ENCODE assay signal across 15 cellular contexts in the genomic region with DNA sequence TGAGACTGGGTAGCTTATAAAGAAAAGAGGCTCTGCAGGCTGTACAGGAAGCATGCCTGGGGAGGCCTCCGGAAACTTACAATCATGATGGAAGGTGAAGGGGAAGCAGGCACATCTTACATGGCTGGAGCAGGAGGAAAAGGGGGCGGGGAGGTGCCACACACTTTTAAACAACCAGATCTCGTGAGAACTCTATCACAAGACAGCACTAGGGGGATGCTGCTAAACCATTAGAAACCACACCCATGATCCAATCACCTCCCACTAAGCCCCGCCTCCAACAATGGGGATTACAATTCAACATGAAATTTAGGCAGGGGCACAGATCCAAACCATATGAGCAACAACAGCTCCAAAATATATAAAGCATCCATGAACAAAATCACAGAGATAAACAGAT.
"Had no signal": no experiment of that assay in that cellular context is flagged by ENCODE, and none has a peak within 500 bp of the region (broad histone marks: within the 10 kb centered on the region; RNA-seq: fewer than 3 reads in every experiment).

No MANE protein-coding gene starts in this region.

- H3K9me3 ChIP-seq: sigmoid colon, upper lobe of right lung had no signal

- H3K4me1 ChIP-seq: foreskin keratinocyte, sigmoid colon, upper lobe of right lung had no signal

- H3K36me3 ChIP-seq: sigmoid colon, upper lobe of right lung had no signal

- H2AFZ ChIP-seq: hepatocyte had no signal

- H3K27ac ChIP-seq: dorsolateral prefrontal cortex, foreskin keratinocyte, hepatocyte, sigmoid colon, upper lobe of right lung had no signal

- H3K27me3 ChIP-seq: dorsolateral prefrontal cortex, foreskin keratinocyte, hepatocyte, sigmoid colon, upper lobe of right lung had no signal

- H3K79me2 ChIP-seq: hepatocyte had no signal

- H3K4me3 ChIP-seq: dorsolateral prefrontal cortex, hepatocyte, lung, sigmoid colon, upper lobe of right lung had no signal

- H3K4me2 ChIP-seq: hepatocyte had no signal

- DNase-seq: activated CD4-positive, alpha-beta T cell treated with anti-CD3 and anti-CD28 coated beads, Interleukin-2, amount 50 U/mL, for 4 hours; activated CD4-positive, CD25-positive, alpha-beta regulatory T cell treated with anti-CD3 and anti-CD28 coated beads, Interleukin-2, amount 50 U/mL, for 72 hours; activated gamma-delta T cell; amygdala; dorsolateral prefrontal cortex; foreskin keratinocyte; kidney; nucleus accumbens; sigmoid colon; stimulated activated CD4-positive, alpha-beta T cell treated with anti-CD3 and anti-CD28 coated beads, Interleukin-4, amount 100 ng/mL, for 24 hours; stimulated activated naive B cell treated with anti-CD40 and anti-IgM and Interleukin-4, amounts not matched to agents 10 μg/mL and 1 μg/mL and 100 μg/mL, for 72 hours; T1000; upper lobe of right lung had no signal
